ENCODE assay signal across 15 cellular contexts in genomic region chr19:28746486-28746885, GRCh38.
"Had no signal": no experiment of that assay in that cellular context is flagged by ENCODE, and none has a peak within 500 bp of the region (broad histone marks: within the 10 kb centered on the region; RNA-seq: fewer than 3 reads in every experiment).

No MANE protein-coding gene starts in this region.

- H3K9me3 ChIP-seq: adrenal gland, upper lobe of right lung had no signal

- H3K27ac ChIP-seq: adrenal gland, cardiac muscle cell, foreskin keratinocyte, upper lobe of right lung had no signal

- H3K4me3 ChIP-seq: adrenal gland, cardiac muscle cell, upper lobe of right lung had no signal

- H3K4me1 ChIP-seq: adrenal gland, foreskin keratinocyte, upper lobe of right lung had no signal

- DNase-seq: activated CD4-positive, alpha-beta T cell treated with anti-CD3 and anti-CD28 coated beads, Interleukin-2, amount 50 U/mL, for 4 hours; activated gamma-delta T cell; effector memory CD8-positive, alpha-beta T cell; foreskin keratinocyte; glutamatergic neuron; hypothalamus; natural killer cell; posterior cingulate gyrus; retina; stimulated activated naive CD4-positive, alpha-beta T cell; T-helper 17 cell; upper lobe of right lung had no signal

- H3K27me3 ChIP-seq: adrenal gland, cardiac muscle cell, foreskin keratinocyte, upper lobe of right lung had no signal

- H3K36me3 ChIP-seq: adrenal gland, cardiac muscle cell, upper lobe of right lung had no signal

- ATAC-seq: activated naive CD4-positive, alpha-beta T cell treated with anti-CD3 and anti-CD28 coated beads, Interleukin-2, amount 50 U/mL, for 72 hours; effector memory CD8-positive, alpha-beta T cell; foreskin keratinocyte; natural killer cell; T-helper 17 cell; upper lobe of right lung had no signal
